In the genomic region with DNA sequence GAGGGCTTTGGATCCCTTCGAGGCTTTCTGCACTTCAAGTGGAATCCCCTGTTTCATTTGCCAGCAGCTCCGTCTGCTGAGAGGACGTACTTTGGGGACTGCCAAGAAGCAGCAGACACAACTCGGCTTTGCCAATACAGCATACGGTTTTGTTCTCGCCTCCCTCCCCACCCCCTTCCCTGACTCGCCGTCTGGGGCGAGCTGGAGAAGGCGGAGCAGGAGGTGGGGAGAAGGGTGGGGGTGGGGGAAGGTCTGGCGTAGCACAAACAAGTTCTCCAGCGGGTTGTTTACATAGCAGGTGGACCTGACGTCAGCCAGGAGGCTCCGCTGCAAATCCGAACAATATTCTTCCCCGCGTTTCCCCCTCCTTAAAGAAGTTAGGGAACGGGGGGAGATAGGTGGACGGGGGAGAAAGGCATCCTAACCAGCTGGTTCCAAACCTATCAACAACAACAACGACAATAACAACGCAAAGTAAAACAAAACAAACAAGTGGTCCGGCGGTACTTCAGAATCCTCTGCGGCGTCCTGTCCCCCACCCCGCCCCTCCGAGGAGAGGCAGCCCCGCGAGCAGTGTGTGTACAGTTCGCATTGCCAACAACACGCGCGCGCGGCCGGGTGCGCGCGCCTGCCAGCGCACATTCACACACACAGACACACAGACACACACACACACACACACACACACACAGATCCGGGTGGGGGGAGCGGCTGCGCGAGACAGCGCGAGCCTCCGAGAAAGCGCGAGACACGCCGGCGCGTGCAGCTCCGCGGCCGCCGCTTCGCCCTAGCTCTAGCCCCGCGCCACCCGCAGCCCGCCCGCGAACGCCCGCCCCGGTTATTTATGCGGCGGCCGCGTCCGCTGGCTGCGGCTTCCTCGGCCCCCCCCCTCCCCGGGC, we compare ENCODE assay signal across 8 cellular contexts.
A peak's percentile ranks its signal among the peaks of the same experiment; 100 is the strongest.
DNase-seq lines count a peak whose midpoint lies in the region; ATAC-seq and TF ChIP-seq lines count a peak whose summit lies in the region.

No MANE protein-coding gene starts in this region.

- TF ChIP-seq POLR2A in esophagus squamous epithelium (IDR thresholded peaks at IDR 0.05) = peak in 3 of 4 donors; percentile 33 to 77 (median 71)

- no peak overlapping the region for H3K27ac Mint-ChIP-seq in activated CD8-positive, alpha-beta T cell treated with anti-CD3 and anti-CD28 coated beads for 36 hours

- WGBS in esophagus squamous epithelium, 2 donors = 0 to 1% methylated on average over 14 to 44 of the region's 75 CpGs

- DNase-seq in DMS 273 (lab: John Stamatoyannopoulos, UW; ENCODE audit: unreplicated experiment) (peak; percentile 99), NCI-H2107 (lab: John Stamatoyannopoulos, UW) (peak; percentile 35), esophagus squamous epithelium (lab: John Stamatoyannopoulos, UW) (no peak), upper lobe of right lung (peak; percentile 89)
- peak; percentile 46 for DNase-seq in activated CD8-positive, alpha-beta T cell treated with anti-CD3 and anti-CD28 coated beads for 36 hours

- no peak for TF ChIP-seq CTCF in activated CD8-positive, alpha-beta T cell treated with anti-CD3 and anti-CD28 coated beads for 36 hours (IDR thresholded peaks at IDR 0.05)
- TF ChIP-seq CTCF in esophagus squamous epithelium (IDR thresholded peaks at IDR 0.05) (no peak), upper lobe of right lung (IDR thresholded peaks at IDR 0.05) (no peak)

- no peaks in the 10 kb centered on the region for H3K36me3 ChIP-seq in esophagus squamous epithelium
- no peaks in the 10 kb centered on the region for H3K36me3 ChIP-seq in mucosa of stomach (ENCODE audit: control insufficient read depth, insufficient read depth, low read length)
- no peaks in the 10 kb centered on the region for H3K36me3 ChIP-seq in upper lobe of right lung

- H3K9me3 Mint-ChIP-seq in activated CD8-positive, alpha-beta T cell treated with anti-CD3 and anti-CD28 coated beads for 36 hours = no peaks in the 10 kb centered on the region

- peak; percentile 29 for ATAC-seq in GM21786 (IDR thresholded peaks at IDR 0.05; ENCODE audit: unreplicated experiment)
- peak; percentile 58 for ATAC-seq in activated CD8-positive, alpha-beta T cell treated with anti-CD3 and anti-CD28 coated beads for 36 hours
- ATAC-seq in upper lobe of right lung = peak; percentile 82
- no peak for ATAC-seq in GM19452 (IDR thresholded peaks at IDR 0.05; ENCODE audit: unreplicated experiment)

- H3K27ac ChIP-seq in esophagus squamous epithelium (peak overlapping the region; percentile 94 to 97 (median 96)), upper lobe of right lung (peak overlapping the region; percentile 82)

- H3K4me3 ChIP-seq in esophagus squamous epithelium (peak overlapping the region; percentile 81 to 90 (median 84)), mucosa of stomach (ENCODE audit: low read length) (peak overlapping the region; percentile 58), upper lobe of right lung (peak overlapping the region; percentile 59)

- POLR2A ChIA-PET in activated CD8-positive, alpha-beta T cell treated with anti-CD3 and anti-CD28 coated beads for 36 hours (lab: Charles Lee) = no interaction called here

- intact Hi-C loops in activated CD8-positive, alpha-beta T cell treated with anti-CD3 and anti-CD28 coated beads for 36 hours (cut with micrococcal nuclease) = no loop called here
- intact Hi-C loops in esophagus squamous epithelium (cut with DNase I) (loop anchor here (5.0 kb wide), 1 partner anchor 326 kb away; a partner anchor contains a TSS), upper lobe of right lung (cut with DNase I) (no loop called here)

- no peaks in the 10 kb centered on the region for H3K36me3 Mint-ChIP-seq in activated CD8-positive, alpha-beta T cell treated with anti-CD3 and anti-CD28 coated beads for 36 hours (ENCODE audit: low read depth)

- H3K27me3 Mint-ChIP-seq in activated CD8-positive, alpha-beta T cell treated with anti-CD3 and anti-CD28 coated beads for 36 hours = peaks cover 67% of the 10 kb centered on the region

- H3K9me3 ChIP-seq in esophagus squamous epithelium (no peaks in the 10 kb centered on the region), mucosa of stomach (ENCODE audit: control insufficient read depth, low read length) (no peaks in the 10 kb centered on the region), upper lobe of right lung (no peaks in the 10 kb centered on the region)

- H3K4me1 ChIP-seq in esophagus squamous epithelium (peaks cover 5 to 70% (median 8%) of the 10 kb centered on the region in 3 donors), mucosa of stomach (ENCODE audit: control insufficient read depth, insufficient read depth, low read length) (peaks cover 24% of the 10 kb centered on the region), upper lobe of right lung (peaks cover 21% of the 10 kb centered on the region)

- H3K9ac ChIP-seq in mucosa of stomach (ENCODE audit: low read length) = peak overlapping the region; percentile 55

- H3K4me1 Mint-ChIP-seq in activated CD8-positive, alpha-beta T cell treated with anti-CD3 and anti-CD28 coated beads for 36 hours (ENCODE audit: low read depth) = peaks cover 34% of the 10 kb centered on the region

- H3K4me3 Mint-ChIP-seq in activated CD8-positive, alpha-beta T cell treated with anti-CD3 and anti-CD28 coated beads for 36 hours = peak overlapping the region; percentile 71

- H3K27me3 ChIP-seq in esophagus squamous epithelium = peaks cover 0 to 59% (median 0%) of the 10 kb centered on the region in 4 donors
- peaks cover 71% of the 10 kb centered on the region for H3K27me3 ChIP-seq in mucosa of stomach (ENCODE audit: control insufficient read depth, insufficient read depth, low read length)
- H3K27me3 ChIP-seq in upper lobe of right lung = peaks cover 50% of the 10 kb centered on the region

- CTCF ChIA-PET in activated CD8-positive, alpha-beta T cell treated with anti-CD3 and anti-CD28 coated beads for 36 hours (lab: Charles Lee) = no interaction called here
